ENCODE assay signal across 24 cellular contexts in the genomic region with DNA sequence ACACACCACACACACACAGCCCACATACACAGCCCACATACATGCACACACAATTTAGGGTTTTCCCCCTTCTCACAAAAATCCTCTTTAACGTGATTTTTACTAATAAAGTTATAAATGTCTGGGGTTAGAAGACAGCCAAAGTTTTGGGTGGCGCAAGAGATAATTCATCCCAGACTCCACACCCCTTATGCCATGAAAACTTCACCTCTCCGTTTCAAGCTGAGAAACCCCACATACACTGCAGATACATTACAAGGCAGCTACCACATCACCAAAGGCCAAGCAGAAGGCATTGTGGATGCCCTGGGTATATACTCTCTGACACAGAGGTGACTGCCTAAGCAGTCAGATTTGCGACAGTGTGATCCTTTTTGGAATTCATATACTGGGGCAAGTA.
"Had no signal": no experiment of that assay in that cellular context is flagged by ENCODE, and none has a peak within 500 bp of the region (broad histone marks: within the 10 kb centered on the region; RNA-seq: fewer than 3 reads in every experiment).

No MANE protein-coding gene starts in this region.

- H3K36me3 Mint-ChIP-seq: activated CD8-positive, alpha-beta memory T cell treated with anti-CD3 and anti-CD28 coated beads, Interleukin-2, amount 10 ng/mL, durations not matched to agents 7 days and 5 days; activated naive CD4-positive, alpha-beta T cell treated with anti-CD3 and anti-CD28 coated beads, Interleukin-2, amount 50 U/mL, for 24 hours; stimulated activated naive B cell treated with anti-CD40 and anti-IgM and Interleukin-4, amounts not matched to agents 10 μg/mL and 1 μg/mL and 100 μg/mL, for 72 hours had no signal

- H3K36me3 ChIP-seq: thoracic aorta, upper lobe of left lung had no signal

- ATAC-seq: activated CD8-positive, alpha-beta memory T cell treated with anti-CD3 and anti-CD28 coated beads, Interleukin-2, amount 10 ng/mL, durations not matched to agents 7 days and 5 days; activated CD8-positive, alpha-beta T cell treated with anti-CD3 and anti-CD28 coated beads for 36 hours; gastroesophageal sphincter; heart left ventricle; left ventricle myocardium superior; mucosa of descending colon; sciatic nerve; stimulated activated naive B cell treated with anti-CD40 and anti-IgM and Interleukin-4, amounts not matched to agents 10 μg/mL and 1 μg/mL and 100 μg/mL, for 72 hours had no signal

- H3K9me3 Mint-ChIP-seq: activated CD4-positive, alpha-beta T cell treated with anti-CD3 and anti-CD28 coated beads, Interleukin-2, amount 10 ng/mL, durations not matched to agents 7 days and 5 days; activated CD8-positive, alpha-beta T cell treated with anti-CD3 and anti-CD28 coated beads for 36 hours; activated naive CD4-positive, alpha-beta T cell treated with anti-CD3 and anti-CD28 coated beads, Interleukin-2, amount 50 U/mL, for 24 hours; stimulated activated naive B cell treated with anti-CD40 and anti-IgM and Interleukin-4, amounts not matched to agents 10 μg/mL and 1 μg/mL and 100 μg/mL, for 72 hours had no signal

- H3K27me3 ChIP-seq: gastroesophageal sphincter, heart left ventricle, upper lobe of left lung had no signal

- FAIRE-seq: astrocyte, islet of Langerhans, small intestine had no signal

- H3K9me3 ChIP-seq: gastroesophageal sphincter, heart left ventricle, mucosa of descending colon, thoracic aorta, upper lobe of left lung had no signal

- H3K27me3 Mint-ChIP-seq: activated CD8-positive, alpha-beta T cell treated with anti-CD3 and anti-CD28 coated beads for 36 hours; activated naive CD4-positive, alpha-beta T cell treated with anti-CD3 and anti-CD28 coated beads, Interleukin-2, amount 50 U/mL, for 24 hours had no signal

- H3K27ac Mint-ChIP-seq: activated CD4-positive, alpha-beta T cell treated with anti-CD3 and anti-CD28 coated beads, Interleukin-2, amount 10 ng/mL, durations not matched to agents 7 days and 5 days; activated CD8-positive, alpha-beta memory T cell treated with anti-CD3 and anti-CD28 coated beads, Interleukin-2, amount 10 ng/mL, durations not matched to agents 7 days and 5 days; activated CD8-positive, alpha-beta T cell treated with anti-CD3 and anti-CD28 coated beads for 36 hours; activated naive CD4-positive, alpha-beta T cell treated with anti-CD3 and anti-CD28 coated beads, Interleukin-2, amount 50 U/mL, for 24 hours; stimulated activated naive B cell treated with anti-CD40 and anti-IgM and Interleukin-4, amounts not matched to agents 10 μg/mL and 1 μg/mL and 100 μg/mL, for 72 hours had no signal

- DNase-seq: activated CD4-positive, alpha-beta T cell treated with anti-CD3 and anti-CD28 coated beads, Interleukin-2, amount 10 ng/mL, durations not matched to agents 7 days and 5 days; activated CD4-positive, CD25-positive, alpha-beta regulatory T cell treated with anti-CD3 and anti-CD28 coated beads, Interleukin-2, amount 50 U/mL, for 72 hours; activated CD8-positive, alpha-beta memory T cell treated with anti-CD3 and anti-CD28 coated beads, Interleukin-2, amount 10 ng/mL, durations not matched to agents 7 days and 5 days; activated CD8-positive, alpha-beta T cell treated with anti-CD3 and anti-CD28 coated beads for 36 hours; activated gamma-delta T cell treated with Interleukin-2 at 50 U/mL for 16 hours; central memory CD4-positive, alpha-beta T cell; dermis blood vessel endothelial cell; effector CD8-positive, alpha-beta T cell; heart left ventricle; left ventricle myocardium superior; mucosa of descending colon; occipital lobe; posterior cingulate gyrus; small intestine; stimulated activated CD4-positive, alpha-beta T cell treated with anti-CD3 and anti-CD28 coated beads, Interleukin-2, amount 100 ng/mL, for 24 hours; stimulated activated naive B cell treated with anti-CD40 and anti-IgM and Interleukin-4, amounts not matched to agents 10 μg/mL and 1 μg/mL and 100 μg/mL, for 72 hours; upper lobe of left lung had no signal

- H3K4me3 Mint-ChIP-seq: activated CD4-positive, alpha-beta T cell treated with anti-CD3 and anti-CD28 coated beads, Interleukin-2, amount 10 ng/mL, durations not matched to agents 7 days and 5 days; activated CD8-positive, alpha-beta memory T cell treated with anti-CD3 and anti-CD28 coated beads, Interleukin-2, amount 10 ng/mL, durations not matched to agents 7 days and 5 days; activated CD8-positive, alpha-beta T cell treated with anti-CD3 and anti-CD28 coated beads for 36 hours; activated naive CD4-positive, alpha-beta T cell treated with anti-CD3 and anti-CD28 coated beads, Interleukin-2, amount 50 U/mL, for 24 hours; stimulated activated naive B cell treated with anti-CD40 and anti-IgM and Interleukin-4, amounts not matched to agents 10 μg/mL and 1 μg/mL and 100 μg/mL, for 72 hours had no signal

- H3K4me3 ChIP-seq: gastroesophageal sphincter, heart left ventricle, mucosa of descending colon, thoracic aorta, upper lobe of left lung had no signal

- H3K27ac ChIP-seq: gastroesophageal sphincter, heart left ventricle, thoracic aorta, upper lobe of left lung, VCaP had no signal

- H3K4me1 Mint-ChIP-seq: activated CD4-positive, alpha-beta T cell treated with anti-CD3 and anti-CD28 coated beads, Interleukin-2, amount 10 ng/mL, durations not matched to agents 7 days and 5 days; activated CD8-positive, alpha-beta memory T cell treated with anti-CD3 and anti-CD28 coated beads, Interleukin-2, amount 10 ng/mL, durations not matched to agents 7 days and 5 days; activated naive CD4-positive, alpha-beta T cell treated with anti-CD3 and anti-CD28 coated beads, Interleukin-2, amount 50 U/mL, for 24 hours; stimulated activated naive B cell treated with anti-CD40 and anti-IgM and Interleukin-4, amounts not matched to agents 10 μg/mL and 1 μg/mL and 100 μg/mL, for 72 hours had no signal
